In the genomic region with DNA sequence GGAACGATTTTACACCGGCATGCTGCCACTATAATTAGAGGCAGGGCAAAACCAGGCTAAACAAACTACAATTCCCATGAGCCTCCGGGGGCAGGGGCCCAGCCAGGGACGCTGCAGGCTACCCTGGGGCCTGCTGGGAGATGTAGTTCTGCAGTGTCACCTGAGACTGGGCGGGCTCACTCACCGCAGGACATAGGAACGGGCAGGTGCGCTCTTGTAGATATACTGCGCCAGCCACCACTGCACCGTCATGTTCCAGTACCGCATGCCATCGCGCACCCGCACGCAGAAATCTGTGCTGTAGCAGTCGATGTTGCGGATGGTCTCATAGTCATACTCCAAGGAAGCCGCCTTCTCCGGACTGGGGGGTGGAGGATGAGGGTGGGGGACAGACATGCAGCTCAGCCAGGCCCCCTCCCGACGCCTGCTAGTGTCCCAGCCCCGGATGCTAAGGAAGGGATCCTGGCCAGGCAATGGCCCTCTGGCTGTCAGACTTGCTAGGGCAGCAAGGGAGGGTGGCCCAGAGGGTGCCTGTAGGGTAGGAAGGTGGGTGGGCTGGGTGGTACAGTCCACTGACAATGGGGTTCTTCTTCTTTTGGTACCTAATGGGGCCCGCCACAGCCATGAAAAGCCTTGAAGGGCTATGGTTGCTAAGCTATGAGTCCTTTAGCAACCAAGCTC, we compare ENCODE assay signal across 12 cellular contexts. TPM values are rescaled to one million over a fixed set of nuclear protein-coding genes. Genes with fewer than 3 reads are reported as not detected.
DNase-seq lines count a peak whose midpoint lies in the region; ATAC-seq, FAIRE-seq and TF ChIP-seq lines count a peak whose summit lies in the region.
"Had no signal": no experiment of that assay in that cellular context is flagged by ENCODE, and none has a peak within 500 bp of the region (broad histone marks: within the 10 kb centered on the region; RNA-seq: fewer than 3 reads in every experiment).

No MANE protein-coding gene starts in this region.

- in situ Hi-C loops in GM12878 (cut with MboI) = no loop called here

- TF ChIP-seq EP300 in GM12878 (IDR thresholded peaks at IDR 0.05; ENCODE audit: borderline replicate concordance in 1 of 2, control insufficient read depth in 1 of 2, low read depth in 2 of 2, low read length in 2 of 2) = no peak

- H3F3A ChIP-seq in neural progenitor cell (ENCODE audit: low read depth) = peaks cover 23% of the 10 kb centered on the region

- SMC1A ChIA-PET in GM12878 (lab: Charles Lee; ENCODE audit: uncharacterized antibody, unreplicated experiment) = no interaction called here

- peak overlapping the region; percentile 57 for H3K27ac Mint-ChIP-seq in neural progenitor cell

- H3K4me3 ChIP-seq in GM12878 (no peak overlapping the region), neural progenitor cell (no peak overlapping the region)

- peaks cover 7% of the 10 kb centered on the region for H3K27me3 Mint-ChIP-seq in neural progenitor cell (ENCODE audit: insufficient read depth, low read depth)

- 76% methylated on average over 23 of the region's 23 CpGs for WGBS in GM12878 (ENCODE audit: insufficient coverage, insufficient replicate concordance, low lambda C conversion rate, missing lambda C conversion rate)

- no peaks in the 10 kb centered on the region for H3K9me3 Mint-ChIP-seq in neural progenitor cell

- H3K9ac ChIP-seq in GM12878 (ENCODE audit: control insufficient read depth, insufficient read depth, low read length) (no peak overlapping the region), neural progenitor cell (no peak overlapping the region)

- H3K4me1 ChIP-seq in GM12878 (ENCODE audit: control insufficient read depth, insufficient read depth, low read length) (no peaks in the 10 kb centered on the region), neural progenitor cell (peaks cover 4% of the 10 kb centered on the region)

- H3K4me2 ChIP-seq in GM12878 (ENCODE audit: control insufficient read depth, insufficient read depth) = no peak overlapping the region
- no peak overlapping the region for H3K4me2 ChIP-seq in neural progenitor cell

- no peak overlapping the region for H2AFZ ChIP-seq in GM12878 (ENCODE audit: control insufficient read depth, low read depth, low read length)
- H2AFZ ChIP-seq in neural progenitor cell (replicated peaks) = no peak overlapping the region

- H3K79me2 ChIP-seq in GM12878 (ENCODE audit: control insufficient read depth, insufficient read depth, low read length) = no peaks in the 10 kb centered on the region
- H3K79me2 ChIP-seq in neural progenitor cell (ENCODE audit: low read depth) = no peaks in the 10 kb centered on the region

- no peak for FAIRE-seq in GM12878 (lab: Jason Lieb, UNC)
- FAIRE-seq: A204.1, colon, TTC549 had no signal

- RAD21 ChIA-PET in GM12878 (lab: Charles Lee; ENCODE audit: unreplicated experiment) = no interaction called here

- peak overlapping the region; percentile 18 for H3K4me3 Mint-ChIP-seq in neural progenitor cell

- POLR2A ChIA-PET in GM12878 (lab: Charles Lee) = no interaction called here

- intact Hi-C loops in GM12878 (cut with micrococcal nuclease; ENCODE audit: unreplicated experiment) = no loop called here

- TF ChIP-seq POLR2A in GM12878 (IDR thresholded peaks at IDR 0.05; ENCODE audit: low read depth, low read length) = no peak

- H4K20me1 ChIP-seq in GM12878 (ENCODE audit: control insufficient read depth, insufficient read depth) = no peaks in the 10 kb centered on the region
- H4K20me1 ChIP-seq in neural progenitor cell (ENCODE audit: low read depth) = peaks cover 25% of the 10 kb centered on the region

- peaks cover 24% of the 10 kb centered on the region for H3K4me1 Mint-ChIP-seq in neural progenitor cell

- BruUV-seq in GM12878 (replicated peaks; lab: Mats Ljungman, UMichigan) = TSS peak; percentile 50

- H3K36me3 Mint-ChIP-seq in neural progenitor cell = peaks cover 10% of the 10 kb centered on the region

- CTCF ChIA-PET in GM12878 (lab: Yijun Ruan, JAX) = interaction anchor here (1.4 kb wide), 1 partner anchor 11 kb away, joined by 3 read pairs; a partner anchor contains a TSS

- DNase-seq in DMS53 (lab: John Stamatoyannopoulos, UW) (peak; percentile 50), DMS53 treated with DMSO at 0.1 percent for 48 hours (lab: John Stamatoyannopoulos, UW; ENCODE audit: unreplicated experiment) (no peak), NCI-H2107 (lab: John Stamatoyannopoulos, UW) (peak; percentile 64), GM12878 (ENCODE audit: low read depth, low spot score) (no peak), neural progenitor cell (ENCODE audit: low spot score) (peak; percentile 66), RKO (ENCODE audit: low spot score) (no peak), germinal center (ENCODE audit: low spot score) (no peak)

- H3K9me3 ChIP-seq in GM12878 (replicated peaks; ENCODE audit: control insufficient read depth, insufficient read depth, low read length) (no peaks in the 10 kb centered on the region), neural progenitor cell (ENCODE audit: low read depth) (no peaks in the 10 kb centered on the region)

- H3K36me3 ChIP-seq in GM12878 (ENCODE audit: control insufficient read depth in 2 of 2, insufficient read depth in 2 of 2, low read length in 1 of 2) (peaks cover 0 to 3% of the 10 kb centered on the region in 2 experiments; a peak in 1 of 4 replicates), neural progenitor cell (no peaks in the 10 kb centered on the region)

- no peak for TF ChIP-seq RAD21 in GM12878 (IDR thresholded peaks at IDR 0.05; ENCODE audit: insufficient read depth, low read depth, low read length)

- no peaks in the 10 kb centered on the region for H3K27me3 ChIP-seq in GM12878 (replicated peaks in 1 of 2; ENCODE audit: control insufficient read depth in 2 of 2, insufficient read depth in 2 of 2, low read length in 1 of 2)
- H3K27me3 ChIP-seq in neural progenitor cell = no peaks in the 10 kb centered on the region

- H3K27ac ChIP-seq in GM12878 (ENCODE audit: control insufficient read depth, insufficient read depth) (no peak overlapping the region), neural progenitor cell (no peak overlapping the region)

- TF ChIP-seq CTCF in GM12878 (IDR thresholded peaks at IDR 0.05 in 2 of 3, conservative IDR thresholded peaks at IDR 0.05 in 1 of 3; ENCODE audit: control insufficient read depth in 2 of 3, extremely low read depth in 1 of 3, insufficient read depth in 1 of 3, low read depth in 3 of 3, low read length in 3 of 3) (no peak), neural progenitor cell (IDR thresholded peaks at IDR 0.05) (no peak)

- ATAC-seq in GM12878 (peak; percentile 90), HG02884 (IDR thresholded peaks at IDR 0.05; ENCODE audit: unreplicated experiment) (no peak)

RNA-seq across cellular contexts. Expression of a gene that starts 5.8 kb away (rescaled TPM):
- 1.3 and 2.7 TPM in 2 replicates for total RNA-seq in GM12878 (2013; cell fraction: nucleolus; rRNA removed)
- total RNA-seq in GM12878 (2014; rRNA removed) (0.05 TPM in 1 of 2 replicates, not detected in the other), GM12878 (2014; rRNA removed; fragmentation: Illumina TruSeq; extraction: Trizol) (not detected in 2 replicates), GM12878 (2021) (0.27 and 0.33 TPM in 2 replicates), neural progenitor cell (ENCODE audit: low replicate concordance) (0.46 TPM in 1 of 2 replicates, not detected in the other)
- not detected for polyA plus RNA-seq in GM12878 (2011; ENCODE audit: low read depth)
- polyA plus RNA-seq in GM12878 (2011; rRNA removed) (not detected in 2 replicates), GM12878 (2014; fragmentation: Illumina TruSeq; extraction: Trizol) (not detected in 2 replicates), GM12878 (2014; fragmentation: Nextera tagmentation; extraction: Ambion mirVana) (not detected), GM12878 (2014; rRNA removed) (not detected in 2 replicates), GM12878 (2016; fragmentation: Nextera tagmentation; extraction: Ambion mirVana) (under 1 TPM; 0.74 to 0.83 TPM)
- 0.12 and 0.15 TPM in 2 replicates for polyA plus RNA-seq in GM12878 (2011; cell fraction: cytosol; rRNA removed)
- 0.09 TPM in 2 replicates for polyA plus RNA-seq in GM12878 (2011; cell fraction: nucleus; rRNA removed)
- 0.57 and 1.0 TPM in 2 replicates for polyA plus RNA-seq in GM12878 (2012)
- not detected in 2 replicates for polyA minus RNA-seq in GM12878 (2011; rRNA and poly(A)+ RNA removed)
- polyA minus RNA-seq in GM12878 (2011; cell fraction: cytosol; rRNA and poly(A)+ RNA removed) = not detected in 2 replicates
- not detected in 2 replicates for polyA minus RNA-seq in GM12878 (2011; cell fraction: nucleus; rRNA and poly(A)+ RNA removed)
- total RNA-seq: lung microvascular endothelial cell had no signal

RNA-seq across cellular contexts. Expression of a gene that starts 10.7 kb away (rescaled TPM):
- total RNA-seq in GM12878 (2013; cell fraction: nucleolus; rRNA removed) = 42.5 and 58.1 TPM in 2 replicates
- 23.8 and 28.1 TPM in 2 replicates for total RNA-seq in GM12878 (2014; rRNA removed)
- total RNA-seq in GM12878 (2014; rRNA removed; fragmentation: Illumina TruSeq; extraction: Trizol) = 8.0 and 8.6 TPM in 2 replicates
- 38.8 and 43.0 TPM in 2 replicates for total RNA-seq in GM12878 (2021)
- 9.5 TPM for polyA plus RNA-seq in GM12878 (2011; ENCODE audit: low read depth)
- 3.6 and 8.5 TPM in 2 replicates for polyA plus RNA-seq in GM12878 (2011; rRNA removed)
- 11.9 and 15.4 TPM in 2 replicates for polyA plus RNA-seq in GM12878 (2011; cell fraction: cytosol; rRNA removed)
- 25.5 and 31.4 TPM in 2 replicates for polyA plus RNA-seq in GM12878 (2011; cell fraction: nucleus; rRNA removed)
- polyA plus RNA-seq in GM12878 (2012) = 27.3 and 27.9 TPM in 2 replicates
- 8.2 and 15.7 TPM in 2 replicates for polyA plus RNA-seq in GM12878 (2014; fragmentation: Illumina TruSeq; extraction: Trizol)
- polyA plus RNA-seq in GM12878 (2014; fragmentation: Nextera tagmentation; extraction: Ambion mirVana) = 1 to 10 TPM in 1 of 2 experiments, under 1 TPM in 1; 0.69 to 1.4 TPM
- polyA plus RNA-seq in GM12878 (2014; rRNA removed) = 27.8 and 34.4 TPM in 2 replicates
- polyA plus RNA-seq in GM12878 (2016; fragmentation: Nextera tagmentation; extraction: Ambion mirVana) = 10 to 100 TPM; 37.1 to 44.5 TPM
- polyA minus RNA-seq in GM12878 (2011; rRNA and poly(A)+ RNA removed) = 6.0 and 12.5 TPM in 2 replicates
- polyA minus RNA-seq in GM12878 (2011; cell fraction: cytosol; rRNA and poly(A)+ RNA removed) = 9.6 and 11.6 TPM in 2 replicates
- 8.9 and 19.6 TPM in 2 replicates for polyA minus RNA-seq in GM12878 (2011; cell fraction: nucleus; rRNA and poly(A)+ RNA removed)
- 20.0 and 91.0 TPM in 2 replicates for total RNA-seq in neural progenitor cell (ENCODE audit: low replicate concordance)

RNA-seq across cellular contexts. Expression of a gene that starts 12.4 kb away (rescaled TPM):
- 7.1 and 7.7 TPM in 2 replicates for total RNA-seq in GM12878 (2013; cell fraction: nucleolus; rRNA removed)
- total RNA-seq in GM12878 (2014; rRNA removed) = 20.8 and 21.2 TPM in 2 replicates
- total RNA-seq in GM12878 (2014; rRNA removed; fragmentation: Illumina TruSeq; extraction: Trizol) = 8.2 and 8.9 TPM in 2 replicates
- 18.9 and 22.0 TPM in 2 replicates for total RNA-seq in GM12878 (2021)
- polyA plus RNA-seq in GM12878 (2011; ENCODE audit: low read depth) = 6.7 TPM
- polyA plus RNA-seq in GM12878 (2011; rRNA removed) = 11.5 and 14.7 TPM in 2 replicates
- polyA plus RNA-seq in GM12878 (2011; cell fraction: cytosol; rRNA removed) = 27.3 and 36.8 TPM in 2 replicates
- 25.0 and 25.4 TPM in 2 replicates for polyA plus RNA-seq in GM12878 (2011; cell fraction: nucleus; rRNA removed)
- 9.4 and 16.6 TPM in 2 replicates for polyA plus RNA-seq in GM12878 (2012)
- 1.9 and 5.3 TPM in 2 replicates for polyA plus RNA-seq in GM12878 (2014; fragmentation: Illumina TruSeq; extraction: Trizol)
- polyA plus RNA-seq in GM12878 (2014; fragmentation: Nextera tagmentation; extraction: Ambion mirVana) = 1 to 10 TPM; 1.0 to 4.2 TPM
- 26.5 and 26.9 TPM in 2 replicates for polyA plus RNA-seq in GM12878 (2014; rRNA removed)
- 10 to 100 TPM; 29.8 to 35.9 TPM for polyA plus RNA-seq in GM12878 (2016; fragmentation: Nextera tagmentation; extraction: Ambion mirVana)
- 5.9 and 15.6 TPM in 2 replicates for polyA minus RNA-seq in GM12878 (2011; rRNA and poly(A)+ RNA removed)
- polyA minus RNA-seq in GM12878 (2011; cell fraction: cytosol; rRNA and poly(A)+ RNA removed) = 5.9 and 7.0 TPM in 2 replicates
- 4.5 and 6.1 TPM in 2 replicates for polyA minus RNA-seq in GM12878 (2011; cell fraction: nucleus; rRNA and poly(A)+ RNA removed)
- 10.3 and 37.3 TPM in 2 replicates for total RNA-seq in neural progenitor cell (ENCODE audit: low replicate concordance)

RNA-seq across cellular contexts. Expression of a gene that starts 19.2 kb away (rescaled TPM):
- 2.4 and 2.6 TPM in 2 replicates for total RNA-seq in GM12878 (2013; cell fraction: nucleolus; rRNA removed)
- 6.5 and 7.7 TPM in 2 replicates for total RNA-seq in GM12878 (2014; rRNA removed)
- total RNA-seq in GM12878 (2014; rRNA removed; fragmentation: Illumina TruSeq; extraction: Trizol) = 6.0 and 6.4 TPM in 2 replicates
- total RNA-seq in GM12878 (2021) = 5.1 and 5.5 TPM in 2 replicates
- polyA plus RNA-seq in GM12878 (2011; ENCODE audit: low read depth) = 1.6 TPM
- 2.4 and 3.0 TPM in 2 replicates for polyA plus RNA-seq in GM12878 (2011; rRNA removed)
- polyA plus RNA-seq in GM12878 (2011; cell fraction: cytosol; rRNA removed) = 2.8 and 3.6 TPM in 2 replicates
- 2.9 and 4.3 TPM in 2 replicates for polyA plus RNA-seq in GM12878 (2011; cell fraction: nucleus; rRNA removed)
- 4.8 and 6.3 TPM in 2 replicates for polyA plus RNA-seq in GM12878 (2012)
- polyA plus RNA-seq in GM12878 (2014; fragmentation: Illumina TruSeq; extraction: Trizol) = 1.1 and 5.3 TPM in 2 replicates
- polyA plus RNA-seq in GM12878 (2014; fragmentation: Nextera tagmentation; extraction: Ambion mirVana) = 1 to 10 TPM in 1 of 2 experiments, under 1 TPM in 1; 0.21 to 1.1 TPM
- 7.0 and 7.8 TPM in 2 replicates for polyA plus RNA-seq in GM12878 (2014; rRNA removed)
- polyA plus RNA-seq in GM12878 (2016; fragmentation: Nextera tagmentation; extraction: Ambion mirVana) = 10 to 100 TPM; 10.7 to 10.8 TPM
- polyA minus RNA-seq in GM12878 (2011; rRNA and poly(A)+ RNA removed) = 0.29 and 0.93 TPM in 2 replicates
- polyA minus RNA-seq in GM12878 (2011; cell fraction: cytosol; rRNA and poly(A)+ RNA removed) = 1.1 and 1.4 TPM in 2 replicates
- polyA minus RNA-seq in GM12878 (2011; cell fraction: nucleus; rRNA and poly(A)+ RNA removed) = 0.73 and 1.5 TPM in 2 replicates
- 2.7 and 5.4 TPM in 2 replicates for total RNA-seq in neural progenitor cell (ENCODE audit: low replicate concordance)

RNA-seq across cellular contexts. Expression of a gene that starts 21.9 kb away (rescaled TPM):
- total RNA-seq in GM12878 (2013; cell fraction: nucleolus; rRNA removed) = 260 and 264 TPM in 2 replicates
- 5,407 and 5,598 TPM in 2 replicates for total RNA-seq in GM12878 (2014; rRNA removed)
- total RNA-seq in GM12878 (2014; rRNA removed; fragmentation: Illumina TruSeq; extraction: Trizol) = 2,351 TPM in 2 replicates
- total RNA-seq in GM12878 (2021) = 2,143 and 2,183 TPM in 2 replicates
- 3,226 TPM for polyA plus RNA-seq in GM12878 (2011; ENCODE audit: low read depth)
- 1,412 and 2,202 TPM in 2 replicates for polyA plus RNA-seq in GM12878 (2011; rRNA removed)
- polyA plus RNA-seq in GM12878 (2011; cell fraction: cytosol; rRNA removed) = 3,564 and 4,583 TPM in 2 replicates
- 1,587 and 1,661 TPM in 2 replicates for polyA plus RNA-seq in GM12878 (2011; cell fraction: nucleus; rRNA removed)
- polyA plus RNA-seq in GM12878 (2012) = 3,570 and 4,911 TPM in 2 replicates
- 1,194 and 2,970 TPM in 2 replicates for polyA plus RNA-seq in GM12878 (2014; fragmentation: Illumina TruSeq; extraction: Trizol)
- 100 to 1,000 TPM; 629 to 815 TPM for polyA plus RNA-seq in GM12878 (2014; fragmentation: Nextera tagmentation; extraction: Ambion mirVana)
- 6,524 and 7,847 TPM in 2 replicates for polyA plus RNA-seq in GM12878 (2014; rRNA removed)
- 100 to 1,000 TPM; 890 to 896 TPM for polyA plus RNA-seq in GM12878 (2016; fragmentation: Nextera tagmentation; extraction: Ambion mirVana)
- polyA minus RNA-seq in GM12878 (2011; rRNA and poly(A)+ RNA removed) = 301 and 1,060 TPM in 2 replicates
- polyA minus RNA-seq in GM12878 (2011; cell fraction: cytosol; rRNA and poly(A)+ RNA removed) = 280 and 346 TPM in 2 replicates
- polyA minus RNA-seq in GM12878 (2011; cell fraction: nucleus; rRNA and poly(A)+ RNA removed) = 168 and 218 TPM in 2 replicates
- total RNA-seq in neural progenitor cell (ENCODE audit: low replicate concordance) = 1,773 and 2,732 TPM in 2 replicates

Comparison
In these comparisons a context has a peak if more than half of its experiments do, and no peak if none do; other contexts are left out.
1. DNase-seq: peak in DMS53 (single experiment), NCI-H2107 (single experiment) and neural progenitor cell (single experiment); none in DMS53 treated with DMSO at 0.1 percent for 48 hours (single experiment), GM12878 (single experiment), RKO (single experiment) and germinal center (single experiment).